ENCODE assay signal across 13 cellular contexts in genomic region chr19:29367701-29368306, GRCh38.
"Had no signal": no experiment of that assay in that cellular context is flagged by ENCODE, and none has a peak within 500 bp of the region (broad histone marks: within the 10 kb centered on the region; RNA-seq: fewer than 3 reads in every experiment).

No MANE protein-coding gene starts in this region.

- H3K9me3 Mint-ChIP-seq: activated naive CD4-positive, alpha-beta T cell treated with anti-CD3 and anti-CD28 coated beads, Interleukin-2, amount 10 ng/mL, durations not matched to agents 7 days and 5 days; activated T-cell treated with anti-CD3 and anti-CD28 coated beads, Interleukin-2, amount 50 U/mL, for 24 hours; natural killer cell; stimulated activated naive CD8-positive, alpha-beta T cell treated with anti-CD3 and anti-CD28 coated beads, Interleukin-15, amount 100 ng/mL, for 72 hours had no signal

- H3K4me3 ChIP-seq: sigmoid colon, spleen, upper lobe of right lung had no signal

- H3K27ac Mint-ChIP-seq: activated naive CD4-positive, alpha-beta T cell treated with anti-CD3 and anti-CD28 coated beads, Interleukin-2, amount 10 ng/mL, durations not matched to agents 7 days and 5 days; activated T-cell treated with anti-CD3 and anti-CD28 coated beads, Interleukin-2, amount 50 U/mL, for 24 hours; natural killer cell; stimulated activated naive CD8-positive, alpha-beta T cell treated with anti-CD3 and anti-CD28 coated beads, Interleukin-15, amount 100 ng/mL, for 72 hours had no signal

- H3K9me3 ChIP-seq: sigmoid colon, upper lobe of right lung had no signal

- H3K4me1 ChIP-seq: sigmoid colon, spleen, upper lobe of right lung had no signal

- DNase-seq: activated naive CD4-positive, alpha-beta T cell treated with anti-CD3 and anti-CD28 coated beads, Interleukin-2, amount 10 ng/mL, durations not matched to agents 7 days and 5 days; activated T-cell treated with anti-CD3 and anti-CD28 coated beads, Interleukin-2, amount 50 U/mL, for 24 hours; mesenchymal stem cell; natural killer cell; sigmoid colon; spleen; stimulated activated naive CD8-positive, alpha-beta T cell treated with anti-CD3 and anti-CD28 coated beads, Interleukin-15, amount 100 ng/mL, for 72 hours; SW 1271; upper lobe of right lung had no signal

- H3K36me3 Mint-ChIP-seq: activated naive CD4-positive, alpha-beta T cell treated with anti-CD3 and anti-CD28 coated beads, Interleukin-2, amount 10 ng/mL, durations not matched to agents 7 days and 5 days; natural killer cell had no signal

- H3K4me1 Mint-ChIP-seq: activated naive CD4-positive, alpha-beta T cell treated with anti-CD3 and anti-CD28 coated beads, Interleukin-2, amount 10 ng/mL, durations not matched to agents 7 days and 5 days; stimulated activated naive CD8-positive, alpha-beta T cell treated with anti-CD3 and anti-CD28 coated beads, Interleukin-15, amount 100 ng/mL, for 72 hours had no signal

- H3K36me3 ChIP-seq: sigmoid colon, spleen, upper lobe of right lung had no signal

- H3K4me3 Mint-ChIP-seq: activated naive CD4-positive, alpha-beta T cell treated with anti-CD3 and anti-CD28 coated beads, Interleukin-2, amount 10 ng/mL, durations not matched to agents 7 days and 5 days; activated T-cell treated with anti-CD3 and anti-CD28 coated beads, Interleukin-2, amount 50 U/mL, for 24 hours; natural killer cell; stimulated activated naive CD8-positive, alpha-beta T cell treated with anti-CD3 and anti-CD28 coated beads, Interleukin-15, amount 100 ng/mL, for 72 hours had no signal

- H3K27ac ChIP-seq: sigmoid colon, spleen, upper lobe of right lung had no signal

- FAIRE-seq: astrocyte, colon had no signal

- ATAC-seq: activated CD4-positive, CD25-positive, alpha-beta regulatory T cell treated with anti-CD3 and anti-CD28 coated beads, Interleukin-2, amount 50 U/mL, for 24 hours; esophagus mucosa; natural killer cell; stimulated activated naive CD8-positive, alpha-beta T cell treated with anti-CD3 and anti-CD28 coated beads, Interleukin-15, amount 100 ng/mL, for 72 hours; upper lobe of right lung had no signal
